Comparison of ENCODE assay signal across 8 cellular contexts in the genomic region with DNA sequence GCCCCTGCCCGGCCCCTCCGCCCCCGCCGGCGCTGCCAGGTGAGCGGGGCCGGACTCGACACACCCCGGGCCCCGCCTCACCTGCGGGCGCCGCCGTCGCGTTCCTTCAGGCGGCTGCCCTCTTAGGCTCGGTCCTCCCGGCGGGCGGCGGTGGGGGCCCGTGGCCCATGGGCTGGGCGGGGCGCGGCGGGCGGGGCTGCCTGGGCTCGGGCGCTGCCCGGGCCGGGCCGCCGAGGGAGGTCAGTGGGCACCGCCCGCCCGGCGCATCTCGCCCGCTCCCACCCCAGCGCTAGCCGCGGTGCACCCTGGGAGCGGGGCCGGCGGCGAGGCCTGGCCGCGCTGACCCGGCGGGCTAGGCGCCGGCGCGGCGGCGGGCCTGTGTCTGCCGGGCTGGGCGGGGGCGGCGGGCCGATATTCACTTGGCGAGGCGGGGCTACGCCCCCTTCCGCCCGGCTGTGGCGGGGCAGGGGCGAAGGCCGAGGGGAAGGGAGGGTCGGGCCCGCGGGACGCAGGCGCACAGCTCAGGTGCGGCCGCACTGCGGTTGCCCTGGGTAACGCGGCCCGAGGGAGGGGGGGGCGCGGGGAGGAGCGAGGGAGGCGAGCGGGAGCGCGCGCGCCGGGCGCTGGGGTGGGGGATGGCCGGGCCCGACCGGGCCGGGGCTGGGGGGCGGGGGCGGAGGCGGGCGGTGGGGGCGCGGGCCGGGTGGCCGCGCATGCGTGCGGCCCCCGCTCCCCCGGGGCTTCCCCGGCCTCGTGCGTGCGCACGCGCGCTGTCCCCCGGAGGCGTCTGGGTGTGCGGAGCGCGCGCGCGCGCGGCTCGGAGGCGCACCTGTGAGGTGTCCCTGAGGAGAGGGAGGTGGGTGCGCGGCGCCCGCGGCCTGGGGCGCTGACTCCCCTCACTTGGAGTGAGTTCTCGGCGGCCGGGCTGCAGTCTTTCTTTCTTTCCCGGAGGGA. TPM values are rescaled to one million over a fixed set of nuclear protein-coding genes. Genes with fewer than 3 reads are reported as not detected.
DNase-seq lines count a peak whose midpoint lies in the region; ATAC-seq and TF ChIP-seq lines count a peak whose summit lies in the region.

A gene with protein sequence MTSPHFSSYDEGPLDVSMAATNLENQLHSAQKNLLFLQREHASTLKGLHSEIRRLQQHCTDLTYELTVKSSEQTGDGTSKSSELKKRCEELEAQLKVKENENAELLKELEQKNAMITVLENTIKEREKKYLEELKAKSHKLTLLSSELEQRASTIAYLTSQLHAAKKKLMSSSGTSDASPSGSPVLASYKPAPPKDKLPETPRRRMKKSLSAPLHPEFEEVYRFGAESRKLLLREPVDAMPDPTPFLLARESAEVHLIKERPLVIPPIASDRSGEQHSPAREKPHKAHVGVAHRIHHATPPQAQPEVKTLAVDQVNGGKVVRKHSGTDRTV (minus strand): TSS at position 384 of the 954 bp plus-strand sequence. CDS start 28,526 bp downstream, outside the sequence.
A gene (plus strand): TSS at position 768 of the 954 bp plus-strand sequence. CDS start 38,930 bp downstream, outside the sequence.

- H3K36me3 Mint-ChIP-seq in chondrocyte (ENCODE audit: low read depth): peaks cover 5% of the 10 kb centered on the region

- peak within 1 kb of the TSS; percentile 75 for H3K4me3 ChIP-seq in AG09309 (ENCODE audit: control insufficient read depth, low read depth, low read length)

- peak; percentile 82 for ATAC-seq in GM19023 (IDR thresholded peaks at IDR 0.05; ENCODE audit: unreplicated experiment)
- ATAC-seq in HG03196 (IDR thresholded peaks at IDR 0.05; ENCODE audit: unreplicated experiment): peak; percentile 76

- no peak for TF ChIP-seq CTCF in AG09309 (IDR thresholded peaks at IDR 0.05; ENCODE audit: control insufficient read depth, insufficient read depth, low read depth, low read length, missing control alignments)
- TF ChIP-seq CTCF in chondrocyte (IDR thresholded peaks at IDR 0.05): peak; percentile 47

- H3K27me3 Mint-ChIP-seq in chondrocyte (ENCODE audit: low read depth): no peaks in the 10 kb centered on the region

- no peaks in the 10 kb centered on the region for H3K9me3 Mint-ChIP-seq in chondrocyte (ENCODE audit: low read depth)

- H3K27ac Mint-ChIP-seq in chondrocyte (ENCODE audit: unreplicated experiment): peak within 1 kb of the TSS; percentile 94

- DNase-seq in AG09309 (ENCODE audit: low read depth) (peak; percentile 55), NCI-H345 (lab: John Stamatoyannopoulos, UW) (peak; percentile 98), chondrocyte (ENCODE audit: low spot score) (peak; percentile 97), kidney tubule cell (ENCODE audit: low spot score) (peak; percentile 95)
- peak; percentile 94 for DNase-seq in activated CD4-positive, alpha-beta T cell treated with anti-CD3 and anti-CD28 coated beads for 1 hour
- peak; percentile 86 to 94 (median 92) for DNase-seq in stimulated activated CD4-positive, alpha-beta T cell treated with anti-CD3 and anti-CD28 coated beads, Interleukin-1b, Interleukin-23, amount 100 ng/mL, for 24 hours (ENCODE audit: low read depth in 4 of 4, low spot score in 1 of 4)

- H3K4me1 Mint-ChIP-seq in chondrocyte (ENCODE audit: low read depth): peaks cover 61% of the 10 kb centered on the region

- peak within 1 kb of the TSS; percentile 92 for H3K4me3 Mint-ChIP-seq in chondrocyte (ENCODE audit: unreplicated experiment)

RNA-seq across cellular contexts. Expression of the first gene that starts in this region (rescaled TPM):
- 63.0 to 74.7 TPM (median 68.8 TPM) in 3 replicates for total RNA-seq in chondrocyte

RNA-seq across cellular contexts. Expression of the second gene that starts in this region (rescaled TPM):
- total RNA-seq in chondrocyte: 86.7 to 99.8 TPM (median 88.0 TPM) in 3 replicates

Comparison
In these comparisons a context has a peak if more than half of its experiments do, and no peak if none do; other contexts are left out.
1. Peak in every context shown above with its lines: DNase-seq, ATAC-seq and H3K4me3 ChIP-seq.